2 cellular contexts compared by ENCODE assay signal in the genomic region with DNA sequence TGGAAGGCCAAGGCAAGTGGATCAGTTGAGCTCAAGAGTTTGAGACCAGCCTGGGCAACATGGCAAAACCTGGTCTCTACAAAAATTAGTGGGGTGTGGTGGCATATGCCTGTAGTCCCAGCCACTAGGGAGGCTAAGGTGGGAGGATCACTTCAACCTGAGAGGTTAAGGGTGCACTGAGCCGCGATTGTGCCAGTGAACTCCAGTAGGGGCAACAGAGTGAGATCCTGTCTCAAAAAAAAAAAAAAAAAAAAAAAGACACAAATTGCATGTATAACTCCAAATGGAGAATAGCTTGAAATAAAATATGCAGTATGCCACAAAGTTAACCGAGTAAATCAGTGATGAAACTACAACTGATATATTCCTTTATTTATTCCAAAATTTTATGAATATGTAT.
TF ChIP-seq lines count a peak whose summit lies in the region.

No MANE protein-coding gene starts in this region.

TF ChIP-seq in HEK293T, 16 proteins besides CTCF, POLR2A, EP300 and RAD21:
- no peak for TF ChIP-seq SP1 (IDR thresholded peaks at IDR 0.05)
- peak; percentile 82 for TF ChIP-seq ZNF384 (IDR thresholded peaks at IDR 0.05)

TF ChIP-seq in SK-N-SH treated with all-trans-retinoic acid at 6 μM for 48 hours, 23 proteins besides CTCF, POLR2A, EP300 and RAD21:
- TF ChIP-seq BACH2 (CRISPR knock-in tag; IDR thresholded peaks at IDR 0.05; ENCODE audit: borderline replicate concordance), result no peak
- no peak for TF ChIP-seq ISL1 (CRISPR knock-in tag; IDR thresholded peaks at IDR 0.05)
- no peak for TF ChIP-seq ZNF565 (CRISPR knock-in tag; conservative IDR thresholded peaks at IDR 0.05; ENCODE audit: low read depth)
- no peak for TF ChIP-seq ZFP30 (CRISPR knock-in tag; IDR thresholded peaks at IDR 0.05)
- no peak for TF ChIP-seq POU6F1 (CRISPR knock-in tag; IDR thresholded peaks at IDR 0.05; ENCODE audit: borderline replicate concordance, low read depth)
- no peak for TF ChIP-seq SNAI2 (CRISPR knock-in tag; IDR thresholded peaks at IDR 0.05)
- TF ChIP-seq CREB5 (CRISPR knock-in tag; IDR thresholded peaks at IDR 0.05; ENCODE audit: low read depth), result no peak
- TF ChIP-seq TCF4 (CRISPR knock-in tag; IDR thresholded peaks at IDR 0.05; ENCODE audit: borderline replicate concordance), result no peak
TF ChIP-seq in SK-N-SH treated with all-trans-retinoic acid at 6 μM for 48 hours: peak in this region for 0.
